In genomic region chr10:49312291-49312869, GRCh38 we compare ENCODE assay signal across 22 cellular contexts. TPM values are rescaled to one million over a fixed set of nuclear protein-coding genes. Genes with fewer than 3 reads are reported as not detected.
DNase-seq lines count a peak whose midpoint lies in the region; ATAC-seq and TF ChIP-seq lines count a peak whose summit lies in the region.
"Had no signal": no experiment of that assay in that cellular context is flagged by ENCODE, and none has a peak within 500 bp of the region (broad histone marks: within the 10 kb centered on the region; RNA-seq: fewer than 3 reads in every experiment).

No MANE protein-coding gene starts in this region.

- H3K79me2 ChIP-seq in SK-N-SH (ENCODE audit: insufficient read depth), result no peaks in the 10 kb centered on the region

- no peak overlapping the region for H3K9ac ChIP-seq in SK-N-SH
- no peak overlapping the region for H3K9ac ChIP-seq in BLaER1 treated with 17β-estradiol and CSF1 and Interleukin-3, amounts not matched to agents 10 nM and 100 nM

- no peaks in the 10 kb centered on the region for H3K9me2 ChIP-seq in SK-N-SH

- no peak overlapping the region for H3K4me3 Mint-ChIP-seq in activated CD4-positive, alpha-beta T cell treated with anti-CD3 and anti-CD28 coated beads, Interleukin-2, amount 10 ng/mL, durations not matched to agents 7 days and 5 days
- H3K4me3 Mint-ChIP-seq: CD4-positive, CD25-positive, alpha-beta regulatory T cell; H9; HFFc6 had no signal

- H3K27ac ChIP-seq in SK-N-SH (ENCODE audit: low read depth in 2 of 2, low read length in 1 of 2), result no peak overlapping the region
- H3K27ac ChIP-seq in BLaER1 treated with 17β-estradiol and CSF1 and Interleukin-3, amounts not matched to agents 10 nM and 100 nM, result no peak overlapping the region
- H3K27ac ChIP-seq: SJSA1 had no signal

- no peak overlapping the region for H3K27ac Mint-ChIP-seq in activated CD4-positive, alpha-beta T cell treated with anti-CD3 and anti-CD28 coated beads, Interleukin-2, amount 10 ng/mL, durations not matched to agents 7 days and 5 days
- H3K27ac Mint-ChIP-seq: CD4-positive, CD25-positive, alpha-beta regulatory T cell; H9; HFFc6 had no signal

- no peaks in the 10 kb centered on the region for H4K20me1 ChIP-seq in SK-N-SH (ENCODE audit: insufficient read depth)
- peaks cover 0 to 4% (median 0%) of the 10 kb centered on the region in 11 experiments; a peak in 1 of 22 replicates for H4K20me1 ChIP-seq in BLaER1 treated with 17β-estradiol and CSF1 and Interleukin-3, amounts not matched to agents 10 nM and 100 nM

- peaks cover 2% of the 10 kb centered on the region for H3K9me3 Mint-ChIP-seq in activated CD4-positive, alpha-beta T cell treated with anti-CD3 and anti-CD28 coated beads, Interleukin-2, amount 10 ng/mL, durations not matched to agents 7 days and 5 days
- H3K9me3 Mint-ChIP-seq: H9, HFFc6 had no signal

- no peak overlapping the region for H3K4me2 ChIP-seq in SK-N-SH
- H3K4me2 ChIP-seq in BLaER1 treated with 17β-estradiol and CSF1 and Interleukin-3, amounts not matched to agents 10 nM and 100 nM, result peak overlapping the region in 6 of 11 experiments; percentile 77 to 95 (median 88); a peak in 11 of 22 replicates

- ATAC-seq in SK-N-SH treated with all-trans-retinoic acid at 6 μM for 48 hours (no peak), HG02981 (IDR thresholded peaks at IDR 0.05; ENCODE audit: unreplicated experiment) (no peak)
- ATAC-seq: GM12878, Panc1 had no signal

- H3K27me3 Mint-ChIP-seq in activated CD4-positive, alpha-beta T cell treated with anti-CD3 and anti-CD28 coated beads, Interleukin-2, amount 10 ng/mL, durations not matched to agents 7 days and 5 days, result peaks cover 8% of the 10 kb centered on the region

- no peaks in the 10 kb centered on the region for H3K36me3 Mint-ChIP-seq in activated CD4-positive, alpha-beta T cell treated with anti-CD3 and anti-CD28 coated beads, Interleukin-2, amount 10 ng/mL, durations not matched to agents 7 days and 5 days (ENCODE audit: low read depth)
- H3K36me3 Mint-ChIP-seq: CD4-positive, CD25-positive, alpha-beta regulatory T cell had no signal

- TF ChIP-seq RAD21 in SK-N-SH (IDR thresholded peaks at IDR 0.05; ENCODE audit: low read length), result no peak

- no peaks in the 10 kb centered on the region for H3K9me3 ChIP-seq in SK-N-SH
- peaks cover 0 to 6% (median 0%) of the 10 kb centered on the region in 11 experiments; a peak in 1 of 22 replicates for H3K9me3 ChIP-seq in BLaER1 treated with 17β-estradiol and CSF1 and Interleukin-3, amounts not matched to agents 10 nM and 100 nM (replicated peaks in 1 of 11)
- H3K9me3 ChIP-seq: SJSA1 had no signal

- H3K4me1 ChIP-seq in SK-N-SH (ENCODE audit: control insufficient read depth in 1 of 2, insufficient read depth in 2 of 2, low read depth in 1 of 2, low read length in 1 of 2), result peaks cover 0 to 16% of the 10 kb centered on the region in 2 experiments; a peak in 1 of 4 replicates
- peaks cover 48 to 59% (median 53%) of the 10 kb centered on the region in 10 experiments for H3K4me1 ChIP-seq in BLaER1 treated with 17β-estradiol and CSF1 and Interleukin-3, amounts not matched to agents 10 nM and 100 nM
- H3K4me1 ChIP-seq: SJSA1 had no signal

- CTCF ChIA-PET in SK-N-SH (lab: Yijun Ruan, JAX), result no interaction called here
- CTCF ChIA-PET in activated CD4-positive, alpha-beta T cell treated with anti-CD3 and anti-CD28 coated beads, Interleukin-2, amount 10 ng/mL, durations not matched to agents 7 days and 5 days (lab: Charles Lee), result no interaction called here

- no peaks in the 10 kb centered on the region for H3K27me3 ChIP-seq in SK-N-SH (ENCODE audit: insufficient read depth)
- H3K27me3 ChIP-seq in BLaER1 treated with 17β-estradiol and CSF1 and Interleukin-3, amounts not matched to agents 10 nM and 100 nM, result no peaks in the 10 kb centered on the region
- H3K27me3 ChIP-seq: SJSA1 had no signal

- no peak overlapping the region for H3K4me3 ChIP-seq in SK-N-SH (ENCODE audit: low read depth in 2 of 2, low read length in 1 of 2)
- H3K4me3 ChIP-seq in BLaER1 treated with 17β-estradiol and CSF1 and Interleukin-3, amounts not matched to agents 10 nM and 100 nM, result no peak overlapping the region
- H3K4me3 ChIP-seq: GM12878, SJSA1 had no signal

- peak; percentile 43 for DNase-seq in SK-N-SH
- peak; percentile 64 for DNase-seq in NCI-H146 treated with DMSO at 0.1 percent for 48 hours (lab: John Stamatoyannopoulos, UW; ENCODE audit: unreplicated experiment)
- DNase-seq in medulla oblongata (ENCODE audit: extremely low spot score), result peak; percentile 12
- no peak for DNase-seq in activated CD4-positive, alpha-beta T cell treated with anti-CD3 and anti-CD28 coated beads, Interleukin-2, amount 10 ng/mL, durations not matched to agents 7 days and 5 days
- no peak for DNase-seq in AG20443 (ENCODE audit: low spot score)
- DNase-seq: CD4-positive, CD25-positive, alpha-beta regulatory T cell; DMS79; H9; HFFc6; MM.1S; NCI-H1092; NCI-H1436 treated with DMSO at 0.1 percent for 48 hours; NCI-H2029 treated with DMSO at 0.1 percent for 48 hours; NCI-H524 treated with DMSO at 0.1 percent for 48 hours had no signal

- H3F3A ChIP-seq in SK-N-SH (replicated peaks; ENCODE audit: insufficient read depth), result no peaks in the 10 kb centered on the region

- H2AFZ ChIP-seq in SK-N-SH (ENCODE audit: low read depth), result no peak overlapping the region

- H3K36me3 ChIP-seq in SK-N-SH (replicated peaks in 1 of 2; ENCODE audit: control insufficient read depth in 1 of 2, insufficient read depth in 2 of 2, low read length in 1 of 2), result no peaks in the 10 kb centered on the region
- no peaks in the 10 kb centered on the region for H3K36me3 ChIP-seq in BLaER1 treated with 17β-estradiol and CSF1 and Interleukin-3, amounts not matched to agents 10 nM and 100 nM
- H3K36me3 ChIP-seq: SJSA1 had no signal

- POLR2A ChIA-PET in SK-N-SH (lab: Yijun Ruan, JAX), result no interaction called here
- POLR2A ChIA-PET in activated CD4-positive, alpha-beta T cell treated with anti-CD3 and anti-CD28 coated beads, Interleukin-2, amount 10 ng/mL, durations not matched to agents 7 days and 5 days (lab: Charles Lee), result no interaction called here

- 21% methylated on average over 7 of the region's 7 CpGs for WGBS in SK-N-SH (ENCODE audit: low lambda C conversion rate)

- TF ChIP-seq EP300 in SK-N-SH (IDR thresholded peaks at IDR 0.05; ENCODE audit: borderline replicate concordance in 1 of 2, low read depth in 1 of 2, low read length in 1 of 2), result peak in 1 of 2 experiments; percentile 39; a peak in 1 of 4 replicates

- TF ChIP-seq CTCF in SK-N-SH (IDR thresholded peaks at IDR 0.05), result no peak

- peaks cover 21% of the 10 kb centered on the region for H3K4me1 Mint-ChIP-seq in activated CD4-positive, alpha-beta T cell treated with anti-CD3 and anti-CD28 coated beads, Interleukin-2, amount 10 ng/mL, durations not matched to agents 7 days and 5 days
- H3K4me1 Mint-ChIP-seq: H9 had no signal

TF ChIP-seq in SK-N-SH, 30 proteins besides CTCF, POLR2A, EP300 and RAD21:
- TF ChIP-seq MXI1 (IDR thresholded peaks at IDR 0.05; ENCODE audit: low read depth, low read length) (0 out of 2 replicates have a peak, but pooled peaks have one; percentile 23), TCF12 (IDR thresholded peaks at IDR 0.05) (no peak)

TF ChIP-seq in SK-N-SH treated with all-trans-retinoic acid at 6 μM for 48 hours, 23 proteins besides CTCF, POLR2A, EP300 and RAD21:
- TF ChIP-seq ZNF8 (CRISPR knock-in tag; IDR thresholded peaks at IDR 0.05), result no peak

RNA-seq across cellular contexts. Expression of gene C10orf71, which starts 13.4 kb away (rescaled TPM):
- not detected in 2 replicates for polyA plus RNA-seq in SK-N-SH (2012; rRNA removed)
- not detected in 2 replicates for polyA plus RNA-seq in SK-N-SH (2012; cell fraction: cytosol; rRNA removed)
- polyA plus RNA-seq in SK-N-SH (2012; cell fraction: nucleus; rRNA removed), result not detected in 2 replicates
- not detected for total RNA-seq in activated CD4-positive, alpha-beta T cell treated with anti-CD3 and anti-CD28 coated beads, Interleukin-2, amount 10 ng/mL, durations not matched to agents 7 days and 5 days
- total RNA-seq: A172; CD4-positive, CD25-positive, alpha-beta regulatory T cell; GM12878; H9; HFFc6; SJSA1 had no signal
- polyA plus RNA-seq: AG04450; CD4-positive, CD25-positive, alpha-beta regulatory T cell; GM12878 had no signal

Comparison
In these comparisons a context has a peak if more than half of its experiments do, and no peak if none do; other contexts are left out.
1. DNase-seq: peak in SK-N-SH (single experiment), NCI-H146 treated with DMSO at 0.1 percent for 48 hours (single experiment) and medulla oblongata (single experiment); none in activated CD4-positive, alpha-beta T cell treated with anti-CD3 and anti-CD28 coated beads, Interleukin-2, amount 10 ng/mL, durations not matched to agents 7 days and 5 days (single experiment) and AG20443 (single experiment).